Comparison of ENCODE assay signal across 1 cellular context in the genomic region with DNA sequence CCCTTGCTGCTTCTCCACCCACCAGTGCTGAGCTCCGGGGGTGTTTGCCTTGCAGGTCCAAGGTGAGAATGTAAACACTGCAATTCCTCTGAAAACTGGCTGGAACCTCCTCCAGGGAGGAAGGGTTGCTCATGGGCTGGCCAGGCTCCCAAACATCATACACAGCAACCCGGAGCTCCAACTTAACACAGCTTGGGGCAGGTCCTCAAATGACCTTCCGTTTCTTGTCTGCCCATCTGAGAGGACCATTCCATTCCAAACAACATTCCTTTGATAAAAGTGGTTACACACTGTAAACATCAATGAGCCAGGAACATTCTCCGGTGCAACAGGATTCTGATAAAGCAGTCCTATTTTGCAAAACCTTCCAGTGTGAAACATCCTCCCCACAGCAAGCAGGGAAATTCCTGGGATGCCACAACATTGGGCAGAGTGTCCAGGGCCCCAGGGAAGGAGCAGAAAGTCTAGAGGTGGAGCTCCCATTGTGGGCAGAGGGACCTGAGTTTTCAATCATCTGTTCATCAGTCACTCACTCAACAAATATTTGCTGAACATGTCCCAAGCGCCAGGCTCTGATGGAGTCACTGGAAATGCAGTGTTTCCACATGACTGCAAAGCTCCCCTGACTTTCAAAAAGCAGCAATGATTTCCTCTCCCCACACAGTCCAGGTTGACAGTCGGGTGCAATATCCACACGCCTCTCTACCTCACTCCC.
TF ChIP-seq lines count a peak whose summit lies in the region.

No MANE protein-coding gene starts in this region.

TF ChIP-seq in HepG2, 621 proteins besides CTCF, POLR2A, EP300 and RAD21 (continued from another document and continues in another):
- TF ChIP-seq ZBTB40 (IDR thresholded peaks at IDR 0.05) (no peak), ZBTB40 (CRISPR knock-in tag; IDR thresholded peaks at IDR 0.05) (no peak), ZSCAN12 (CRISPR knock-in tag; IDR thresholded peaks at IDR 0.05) (no peak), SP1 (IDR thresholded peaks at IDR 0.05) (no peak), SP1 (CRISPR knock-in tag; IDR thresholded peaks at IDR 0.05) (no peak), ZNF687 (CRISPR knock-in tag; IDR thresholded peaks at IDR 0.05) (peak; percentile 54), ZEB1 (IDR thresholded peaks at IDR 0.05; ENCODE audit: insufficient replicate concordance, low read depth) (no peak), HDAC1 (CRISPR knock-in tag; IDR thresholded peaks at IDR 0.05) (peak; percentile 90), IRX3 (CRISPR knock-in tag; IDR thresholded peaks at IDR 0.05; ENCODE audit: borderline replicate concordance, low read depth) (no peak), SPEN (CRISPR knock-in tag; IDR thresholded peaks at IDR 0.05; ENCODE audit: low read depth) (no peak; the same call in 1 of the 2 replicates), GFI1 (CRISPR knock-in tag; IDR thresholded peaks at IDR 0.05; ENCODE audit: borderline replicate concordance) (peak; percentile 91), PRDM15 (CRISPR knock-in tag; IDR thresholded peaks at IDR 0.05) (peak; percentile 22; the same call in 1 of the 2 replicates), ZNF432 (CRISPR knock-in tag; IDR thresholded peaks at IDR 0.05; ENCODE audit: borderline replicate concordance) (no peak), KDM4B (CRISPR knock-in tag; IDR thresholded peaks at IDR 0.05) (0 out of 2 replicates have a peak, but pooled peaks have one; percentile 3), CEBPZ (IDR thresholded peaks at IDR 0.05; ENCODE audit: low read length) (no peak), SNAPC2 (CRISPR knock-in tag; IDR thresholded peaks at IDR 0.05) (no peak)
